In the genomic region with DNA sequence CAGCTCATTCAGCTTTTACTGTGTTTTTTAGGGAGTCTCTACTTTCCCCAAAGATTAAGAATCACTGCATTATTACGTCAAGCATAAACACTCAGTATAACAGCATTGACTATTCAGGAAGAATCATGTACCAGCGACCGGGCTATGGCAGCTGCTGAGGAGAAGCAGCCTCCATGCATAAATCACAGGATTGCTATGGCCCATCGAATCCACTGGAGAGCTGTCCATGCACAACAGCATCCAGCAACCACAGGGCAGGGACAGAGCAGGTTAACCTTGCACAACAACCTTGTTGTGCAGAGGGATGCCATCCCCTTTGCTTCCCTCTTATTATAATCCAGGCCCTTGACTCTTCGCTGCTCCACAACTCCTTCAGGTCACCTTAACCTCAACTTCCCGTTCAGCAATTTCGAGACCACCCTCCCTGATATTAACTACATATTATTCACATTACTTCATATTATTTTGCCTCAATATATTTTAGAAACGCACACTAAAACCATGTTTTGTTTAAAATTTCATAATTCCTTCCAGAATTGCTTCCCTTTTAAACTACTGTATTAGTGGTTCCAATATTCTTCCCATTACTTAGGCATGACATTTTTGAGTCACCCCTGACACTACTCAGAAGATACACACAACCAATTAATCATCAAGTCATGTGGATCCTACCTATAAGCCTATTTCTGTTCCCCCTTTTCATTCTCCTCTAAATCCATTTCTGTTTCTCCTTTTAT, we compare ENCODE assay signal across 8 cellular contexts. TPM values are rescaled to one million over a fixed set of nuclear protein-coding genes. Genes with fewer than 3 reads are reported as not detected.
A peak's percentile ranks its signal among the peaks of the same experiment; 100 is the strongest.
DNase-seq lines count a peak whose midpoint lies in the region; ATAC-seq and TF ChIP-seq lines count a peak whose summit lies in the region.

No MANE protein-coding gene starts in this region.

- H3K27ac ChIP-seq in heart left ventricle = peak overlapping the region in 6 of 12 donors; percentile 51 to 85 (median 80)
- peak overlapping the region; percentile 85 for H3K27ac ChIP-seq in suprapubic skin

- H3K9me3 Mint-ChIP-seq in activated B cell treated with CpG ODN at 0.5 μM for 24 hours = no peaks in the 10 kb centered on the region

- intact Hi-C loops in heart left ventricle (cut with DNase I) (loop anchor here in 5 of 10 donors (2.0 to 10.0 kb wide), 4 partner anchors 148 to 342 kb away; no protein-coding TSS in a partner anchor), cardiac septum (cut with DNase I) (loop anchor here (5.0 kb wide), 1 partner anchor 35 kb away; a partner anchor contains a TSS), activated B cell treated with CpG ODN at 0.5 μM for 24 hours (cut with micrococcal nuclease) (loop anchor here (1.0 kb wide), 4 partner anchors 33 to 472 kb away; a partner anchor contains a TSS)

- TF ChIP-seq CTCF in heart left ventricle (IDR thresholded peaks at IDR 0.05) (no peak), activated B cell treated with CpG ODN at 0.5 μM for 24 hours (IDR thresholded peaks at IDR 0.05) (no peak), suprapubic skin (IDR thresholded peaks at IDR 0.05) (no peak)

- H3K27me3 ChIP-seq in heart left ventricle (no peaks in the 10 kb centered on the region), iPS-15b (ENCODE audit: control insufficient read depth, insufficient read depth, low read length) (no peaks in the 10 kb centered on the region), suprapubic skin (no peaks in the 10 kb centered on the region)

- POLR2A ChIA-PET in activated B cell treated with CpG ODN at 0.5 μM for 24 hours (lab: Charles Lee) = interaction anchor here (1.0 kb wide), 1 partner anchor 1274 kb away, joined by 4 read pairs; no protein-coding TSS in a partner anchor

- peaks cover 69% of the 10 kb centered on the region for H3K4me1 Mint-ChIP-seq in activated B cell treated with CpG ODN at 0.5 μM for 24 hours

- DNase-seq in heart left ventricle = no peak
- no peak for DNase-seq in cardiac septum (ENCODE audit: low spot score)
- DNase-seq in activated B cell treated with CpG ODN at 0.5 μM for 24 hours = no peak
- DNase-seq in suprapubic skin (ENCODE audit: low spot score in 2 of 2) = no peak
- DNase-seq in iPS-NIHi11 (ENCODE audit: low spot score) = no peak
- DNase-seq in stimulated activated CD4-positive, alpha-beta T cell treated with anti-CD3 and anti-CD28 coated beads, Interleukin-12 subunit alpha, Interleukin-12 subunit beta, amount 100 ng/mL, for 4 hours = no peak

- H3K4me1 ChIP-seq in heart left ventricle = peaks cover 0 to 34% (median 22%) of the 10 kb centered on the region in 12 donors
- no peaks in the 10 kb centered on the region for H3K4me1 ChIP-seq in iPS-15b (ENCODE audit: control insufficient read depth, insufficient read depth, low read length)
- H3K4me1 ChIP-seq in suprapubic skin = peaks cover 39% of the 10 kb centered on the region

- H3K4me3 ChIP-seq in heart left ventricle (peak overlapping the region; percentile 41 to 91 (median 72)), iPS-15b (ENCODE audit: low read depth, low read length) (peak overlapping the region; percentile 80), suprapubic skin (peak overlapping the region; percentile 81)

- no peak for TF ChIP-seq EP300 in suprapubic skin (IDR thresholded peaks at IDR 0.05)

- WGBS in heart left ventricle, 4 donors = 65 to 72% (median 68%) methylated on average over 8 of the region's 8 CpGs
- 39% methylated on average over 8 of the region's 8 CpGs for WGBS in suprapubic skin

- H3K27me3 Mint-ChIP-seq in activated B cell treated with CpG ODN at 0.5 μM for 24 hours = no peaks in the 10 kb centered on the region

- H3K9me3 ChIP-seq in heart left ventricle (no peaks in the 10 kb centered on the region), iPS-15b (ENCODE audit: control insufficient read depth, insufficient read depth, low read length) (no peaks in the 10 kb centered on the region), suprapubic skin (no peaks in the 10 kb centered on the region)

- peak overlapping the region; percentile 92 for H3K9ac ChIP-seq in iPS-15b (ENCODE audit: low read depth, low read length)

- peaks cover 55% of the 10 kb centered on the region for H3K36me3 Mint-ChIP-seq in activated B cell treated with CpG ODN at 0.5 μM for 24 hours (ENCODE audit: low read depth)

- H3K4me3 Mint-ChIP-seq in activated B cell treated with CpG ODN at 0.5 μM for 24 hours = peak overlapping the region; percentile 98

- H3K36me3 ChIP-seq in heart left ventricle (peaks cover 0 to 37% (median 26%) of the 10 kb centered on the region in 9 donors), iPS-15b (ENCODE audit: control insufficient read depth, insufficient read depth, low read length) (peaks cover 9% of the 10 kb centered on the region), suprapubic skin (peaks cover 20% of the 10 kb centered on the region)

- TF ChIP-seq POLR2A in heart left ventricle (IDR thresholded peaks at IDR 0.05) = no peak
- no peak for TF ChIP-seq POLR2A in suprapubic skin (IDR thresholded peaks at IDR 0.05)

- H3K27ac Mint-ChIP-seq in activated B cell treated with CpG ODN at 0.5 μM for 24 hours = peak overlapping the region; percentile 98

- no peak for ATAC-seq in heart left ventricle
- no peak for ATAC-seq in activated B cell treated with CpG ODN at 0.5 μM for 24 hours (ENCODE audit: low read depth)
- ATAC-seq in HG02623 (IDR thresholded peaks at IDR 0.05; ENCODE audit: unreplicated experiment) = no peak

- CTCF ChIA-PET in activated B cell treated with CpG ODN at 0.5 μM for 24 hours (lab: Charles Lee) = no interaction called here

RNA-seq across cellular contexts. Expression of a gene that starts 1.0 kb away (rescaled TPM):
- total RNA-seq in heart left ventricle = 10 to 100 TPM; 44.2 to 85.3 (median 68.1) TPM
- 10 to 100 TPM in 1 of 2 donors, 1 to 10 TPM in 1; 9.0 to 97.5 TPM for polyA plus RNA-seq in heart left ventricle
- total RNA-seq in cardiac septum = 69.5 TPM
- total RNA-seq in activated B cell treated with CpG ODN at 0.5 μM for 24 hours = 176 and 205 TPM in 2 replicates
- total RNA-seq in suprapubic skin = 100 to 1,000 TPM in 1 of 4 donors, 10 to 100 TPM in 3; 58.8 to 152 (median 80.0) TPM

RNA-seq across cellular contexts. Expression of a gene that starts 32.6 kb away (rescaled TPM):
- total RNA-seq in heart left ventricle = 10 to 100 TPM in 8 of 9 donors, 1 to 10 TPM in 1; 8.1 to 25.6 (median 18.1) TPM
- polyA plus RNA-seq in heart left ventricle = 10 to 100 TPM; 11.7 to 13.5 TPM
- total RNA-seq in cardiac septum = 15.6 TPM
- 67.0 and 78.4 TPM in 2 replicates for total RNA-seq in activated B cell treated with CpG ODN at 0.5 μM for 24 hours
- total RNA-seq in suprapubic skin = 10 to 100 TPM; 21.8 to 80.1 (median 33.9) TPM

RNA-seq across cellular contexts. Expression of a gene that starts 33.2 kb away (rescaled TPM):
- 1 to 10 TPM; 1.2 to 5.8 (median 3.1) TPM for total RNA-seq in heart left ventricle
- polyA plus RNA-seq in heart left ventricle = 1 to 10 TPM; 1.1 to 1.6 TPM
- total RNA-seq in cardiac septum = 3.5 TPM
- total RNA-seq in activated B cell treated with CpG ODN at 0.5 μM for 24 hours = 5.7 and 5.9 TPM in 2 replicates
- 10 to 100 TPM; 14.1 to 39.5 (median 19.2) TPM for total RNA-seq in suprapubic skin
